Comparison of ENCODE assay signal across 1 cellular context in genomic region chr18:57435851-57436192, GRCh38.
TF ChIP-seq lines count a peak whose summit lies in the region.

No MANE protein-coding gene starts in this region.

TF ChIP-seq in liver, 16 proteins besides CTCF, POLR2A, EP300 and RAD21 (continued from another document):
- TF ChIP-seq ZBTB33 (IDR thresholded peaks at IDR 0.05) (no peak), NR2F2 (IDR thresholded peaks at IDR 0.05) (no peak), YY1 (IDR thresholded peaks at IDR 0.05) (no peak)
